Comparison of ENCODE assay signal across 17 cellular contexts in the genomic region with DNA sequence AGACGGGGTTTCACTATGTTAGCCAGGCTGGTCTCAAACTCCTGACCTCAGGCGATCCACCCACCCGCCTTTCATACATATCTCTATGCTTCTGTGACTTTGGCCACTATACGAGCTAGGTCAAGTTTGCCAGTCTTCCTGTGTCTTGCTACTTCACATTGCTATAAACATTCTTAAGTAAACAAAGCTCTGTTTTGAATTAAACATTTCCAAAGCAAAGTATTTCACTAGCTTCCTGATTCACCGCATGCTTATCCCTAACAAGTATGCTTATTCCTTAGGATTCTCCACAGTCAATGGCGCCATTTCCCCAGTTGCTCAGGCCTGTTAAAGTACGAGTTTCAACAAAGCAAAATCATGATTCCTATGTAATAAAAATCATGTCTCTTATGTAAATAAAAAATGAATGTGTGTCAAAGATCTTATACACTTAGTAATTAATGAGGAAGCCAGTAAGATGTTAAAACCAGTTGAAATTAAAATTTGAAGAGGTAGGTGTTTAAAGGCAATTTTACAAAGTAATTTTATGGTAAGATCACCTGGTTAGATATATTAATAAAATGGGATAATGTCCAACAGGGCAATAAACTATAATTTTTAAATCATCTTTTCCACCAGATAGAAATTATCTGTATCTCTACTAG.
"Had no signal": no experiment of that assay in that cellular context is flagged by ENCODE, and none has a peak within 500 bp of the region (broad histone marks: within the 10 kb centered on the region; RNA-seq: fewer than 3 reads in every experiment).

No MANE protein-coding gene starts in this region.

- H3K27me3 ChIP-seq: esophagus muscularis mucosa, hepatocyte, tibial artery, upper lobe of left lung, uterus had no signal

- H3K27ac ChIP-seq: epithelial cell of prostate, esophagus muscularis mucosa, hepatocyte, tibial artery, upper lobe of left lung had no signal

- DNase-seq: effector memory CD8-positive, alpha-beta T cell; foreskin melanocyte; head of caudate nucleus; mammary epithelial cell; natural killer cell; right cardiac atrium; small intestine; stimulated activated CD4-positive, alpha-beta T cell treated with anti-CD3 and anti-CD28 coated beads, Interleukin-12 subunit alpha, Interleukin-12 subunit beta, amount 100 ng/mL, for 4 hours; stimulated activated naive CD8-positive, alpha-beta T cell treated with anti-CD3 and anti-CD28 coated beads, Interleukin-15, Interleukin-2, amounts not matched to agents 100 U/mL and 50 U/mL, for 24 hours; tibial artery; upper lobe of left lung; uterus had no signal

- H2AFZ ChIP-seq: hepatocyte had no signal

- H3K4me2 ChIP-seq: hepatocyte had no signal

- H3K36me3 ChIP-seq: esophagus muscularis mucosa, tibial artery, upper lobe of left lung, uterus had no signal

- ATAC-seq: effector memory CD8-positive, alpha-beta T cell; left lobe of liver; natural killer cell; right cardiac atrium; stimulated activated effector memory CD8-positive, alpha-beta T cell treated with anti-CD3 and anti-CD28 coated beads, Interleukin-12 subunit alpha, Interleukin-12 subunit beta, amount 100 ng/mL, for 72 hours; stimulated activated naive CD8-positive, alpha-beta T cell treated with anti-CD3 and anti-CD28 coated beads, Interleukin-15, Interleukin-2, amounts not matched to agents 100 U/mL and 50 U/mL, for 24 hours had no signal

- H3K4me1 ChIP-seq: upper lobe of left lung, uterus had no signal

- H3K4me3 ChIP-seq: esophagus muscularis mucosa, hepatocyte, tibial artery, upper lobe of left lung, uterus had no signal

- H3K9me3 ChIP-seq: esophagus muscularis mucosa, tibial artery, upper lobe of left lung, uterus had no signal

- H3K79me2 ChIP-seq: hepatocyte had no signal
